Comparison of ENCODE assay signal across 30 cellular contexts in the genomic region with DNA sequence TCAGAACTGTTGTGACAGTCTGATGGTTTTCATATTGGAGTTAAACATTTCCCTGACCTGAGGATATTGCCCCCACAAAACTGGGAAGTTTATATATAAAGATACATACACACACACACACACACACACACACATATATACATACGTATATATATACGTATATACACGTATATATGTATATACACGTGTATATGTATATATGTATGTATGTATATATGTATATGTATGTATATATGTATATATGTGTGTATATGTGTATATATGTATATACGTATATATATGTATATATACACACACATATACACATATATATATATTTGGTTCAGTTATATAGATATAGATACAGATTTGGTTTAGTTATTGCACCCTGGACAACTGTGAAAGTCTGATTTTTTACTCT.
"Had no signal": no experiment of that assay in that cellular context is flagged by ENCODE, and none has a peak within 500 bp of the region (broad histone marks: within the 10 kb centered on the region; RNA-seq: fewer than 3 reads in every experiment).

No MANE protein-coding gene starts in this region.

- H3K27ac ChIP-seq: neutrophil, pancreas, prostate gland, right atrium auricular region, right lobe of liver, sigmoid colon, spleen, suprapubic skin, testis, tibial artery, transverse colon, upper lobe of left lung, vagina had no signal

- FAIRE-seq: pancreas, urothelium cell line had no signal

- H3K4me2 ChIP-seq: smooth muscle cell had no signal

- H3K9me3 ChIP-seq: neutrophil, pancreas, prostate gland, right atrium auricular region, right lobe of liver, sigmoid colon, spleen, suprapubic skin, testis, tibial artery, transverse colon, upper lobe of left lung, vagina had no signal

- H3K4me1 ChIP-seq: prostate gland, right atrium auricular region, testis, tibial artery, upper lobe of left lung had no signal

- H3K4me3 ChIP-seq: pancreas, prostate gland, right atrium auricular region, right lobe of liver, sigmoid colon, smooth muscle cell, spleen, suprapubic skin, testis, tibial artery, transverse colon, upper lobe of left lung, vagina had no signal

- H3K36me3 ChIP-seq: pancreas, prostate gland, right atrium auricular region, right lobe of liver, upper lobe of left lung had no signal

- ATAC-seq: naive thymus-derived CD8-positive, alpha-beta T cell; natural killer cell treated with Interleukin-12 subunit alpha and Interleukin-12 subunit beta and Interleukin-15 and Interleukin-18, amount 100 ng/mL, for 72 hours; pancreas; right lobe of liver; stimulated activated memory B cell treated with anti-CD40 and anti-IgM and Interleukin-4, amounts not matched to agents 10 μg/mL and 1 μg/mL and 100 μg/mL, for 72 hours; stimulated activated naive CD8-positive, alpha-beta T cell treated with anti-CD3 and anti-CD28 coated beads, Interleukin-15, amount 100 ng/mL, for 72 hours; stimulated activated naive CD8-positive, alpha-beta T cell treated with anti-CD3 and anti-CD28 coated beads, Interleukin-15, Interleukin-2, amounts not matched to agents 100 U/mL and 50 U/mL, for 24 hours had no signal

- H3K27me3 ChIP-seq: neutrophil, pancreas, right atrium auricular region, right lobe of liver, sigmoid colon, spleen, suprapubic skin, testis, tibial artery, transverse colon, upper lobe of left lung, vagina had no signal

- DNase-seq: naive thymus-derived CD8-positive, alpha-beta T cell; nephron progenitor cell; nucleus accumbens; pancreas; retina; right lobe of liver; sigmoid colon; spleen; stimulated activated CD4-positive, alpha-beta T cell treated with anti-CD3 and anti-CD28 coated beads, Interleukin-12 subunit alpha, Interleukin-12 subunit beta, amount 100 ng/mL, for 4 hours; stimulated activated CD4-positive, alpha-beta T cell treated with anti-CD3 and anti-CD28 coated beads, Interleukin-1b, Interleukin-23, amount 100 ng/mL, for 48 hours; stimulated activated CD4-positive, alpha-beta T cell treated with anti-CD3 and anti-CD28 coated beads, Interleukin-4, amount 100 ng/mL, for 1 hour; stimulated activated CD4-positive, alpha-beta T cell treated with anti-CD3 and anti-CD28 coated beads, Interleukin-4, amount 100 ng/mL, for 4 hours; stimulated activated CD8-positive, alpha-beta memory T cell treated with anti-CD3 and anti-CD28 coated beads, Interleukin-4, amount 100 ng/mL, for 48 hours; stimulated activated naive CD4-positive, alpha-beta T cell; stimulated activated naive CD8-positive, alpha-beta T cell treated with anti-CD3 and anti-CD28 coated beads, Interleukin-15, amount 100 ng/mL, for 72 hours; stimulated activated naive CD8-positive, alpha-beta T cell treated with anti-CD3 and anti-CD28 coated beads, Interleukin-15, Interleukin-2, amounts not matched to agents 100 U/mL and 50 U/mL, for 24 hours; substantia nigra; testis; tibial artery; transverse colon; upper lobe of left lung had no signal
